15 cellular contexts compared by ENCODE assay signal in the genomic region with DNA sequence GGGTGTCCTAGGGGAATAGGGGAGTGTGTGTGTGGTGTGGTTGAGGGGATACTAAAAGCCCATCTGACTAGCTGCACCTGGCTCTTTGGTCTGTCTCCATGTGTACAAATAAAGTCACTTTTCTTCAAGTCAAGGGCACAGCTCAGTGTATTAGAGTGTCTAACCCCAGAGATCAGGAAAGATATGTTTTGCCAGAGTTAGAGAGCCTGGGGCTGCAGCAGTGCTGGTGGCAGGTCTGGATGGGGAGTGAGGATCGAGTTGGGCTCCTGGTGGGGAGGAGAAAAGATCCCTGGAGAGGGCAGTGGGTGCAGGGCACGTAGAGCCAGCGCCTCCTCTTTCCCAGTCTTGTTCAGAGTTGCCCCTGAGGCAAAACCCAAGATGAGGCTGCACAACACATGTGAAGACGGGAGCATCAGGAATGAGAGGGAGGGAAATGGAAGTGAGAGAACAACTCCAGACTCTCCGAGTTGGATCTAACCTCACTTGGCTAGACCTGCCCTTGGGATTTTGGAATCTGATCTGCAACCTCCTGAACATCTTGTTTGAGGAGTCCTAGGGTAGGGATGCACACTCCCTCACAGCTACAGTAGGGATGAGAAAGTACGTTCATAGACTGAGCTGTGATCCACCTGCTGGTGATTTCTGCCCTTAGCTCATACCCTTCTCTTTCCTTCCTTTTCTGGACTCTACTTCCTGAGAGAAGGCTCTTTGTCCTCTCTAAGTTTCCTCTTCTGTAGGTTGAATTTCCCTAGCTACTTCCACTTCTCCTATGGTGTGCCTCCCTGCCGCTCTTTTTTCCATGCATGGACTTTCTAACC.
DNase-seq lines count a peak whose midpoint lies in the region; ATAC-seq and TF ChIP-seq lines count a peak whose summit lies in the region.
"Had no signal": no experiment of that assay in that cellular context is flagged by ENCODE, and none has a peak within 500 bp of the region (broad histone marks: within the 10 kb centered on the region; RNA-seq: fewer than 3 reads in every experiment).

No MANE protein-coding gene starts in this region.

- no TSS peak for BruUV-seq in MCF 10A (replicated peaks; lab: Mats Ljungman, UMichigan)

- ATAC-seq in RWPE2 (ENCODE audit: low read depth) (peak; percentile 40; the same call in 1 of the 3 replicates), GM18868 (IDR thresholded peaks at IDR 0.05; ENCODE audit: unreplicated experiment) (no peak)

- H3K4me3 Mint-ChIP-seq in MCF 10A (ENCODE audit: unreplicated experiment) = no peak overlapping the region

- H3K9me3 Mint-ChIP-seq in MCF 10A (ENCODE audit: unreplicated experiment) = no peaks in the 10 kb centered on the region

- TF ChIP-seq POLR2A in breast epithelium (IDR thresholded peaks at IDR 0.05) = no peak

- TF ChIP-seq CTCF in breast epithelium (IDR thresholded peaks at IDR 0.05) = peak in 2 of 3 donors; percentile 14 to 16
- no peak for TF ChIP-seq CTCF in MCF 10A (IDR thresholded peaks at IDR 0.05; ENCODE audit: unreplicated experiment)
- no peak for TF ChIP-seq CTCF in RWPE2 (IDR thresholded peaks at IDR 0.05; ENCODE audit: poor library complexity, severe bottlenecking)
- TF ChIP-seq CTCF in foreskin fibroblast (IDR thresholded peaks at IDR 0.05; ENCODE audit: low read depth, low read length) = peak; percentile 24

- H3K4me1 ChIP-seq in breast epithelium = no peaks in the 10 kb centered on the region
- H3K4me1 ChIP-seq in RWPE2 (ENCODE audit: insufficient read depth, poor library complexity, severe bottlenecking) = peaks cover 8% of the 10 kb centered on the region
- H3K4me1 ChIP-seq: ascending aorta had no signal

- H3K4me1 Mint-ChIP-seq in MCF 10A (ENCODE audit: insufficient read depth, unreplicated experiment) = peaks cover 5% of the 10 kb centered on the region

- no peak overlapping the region for H3K27ac ChIP-seq in breast epithelium
- no peak overlapping the region for H3K27ac ChIP-seq in RWPE2 (ENCODE audit: poor library complexity, severe bottlenecking)
- H3K27ac ChIP-seq in temporal lobe (ENCODE audit: low read depth, low read length) = peak overlapping the region; percentile 0
- H3K27ac ChIP-seq: ascending aorta, tibial nerve had no signal

- no peak overlapping the region for H3K4me3 ChIP-seq in breast epithelium
- H3K4me3 ChIP-seq in RWPE2 (ENCODE audit: severe bottlenecking) = no peak overlapping the region
- H3K4me3 ChIP-seq in foreskin fibroblast (ENCODE audit: low read depth in 1 of 2, low read length in 2 of 2) = no peak overlapping the region
- H3K4me3 ChIP-seq: ascending aorta, HAP-1, tibial nerve had no signal

- H3K36me3 ChIP-seq in breast epithelium (no peaks in the 10 kb centered on the region), RWPE2 (ENCODE audit: low read depth) (no peaks in the 10 kb centered on the region)
- H3K36me3 ChIP-seq: ascending aorta, HAP-1, tibial nerve had no signal

- H3K27me3 ChIP-seq in breast epithelium = no peaks in the 10 kb centered on the region
- H3K27me3 ChIP-seq in RWPE2 (ENCODE audit: insufficient read depth, poor library complexity, severe bottlenecking) = no peaks in the 10 kb centered on the region
- H3K27me3 ChIP-seq: ascending aorta, tibial nerve had no signal

- H3K27me3 Mint-ChIP-seq in MCF 10A (ENCODE audit: insufficient read depth, unreplicated experiment) = no peaks in the 10 kb centered on the region

- intact Hi-C loops in breast epithelium (cut with DNase I; ENCODE audit: low total_unique reads) (no loop called here), MCF 10A (cut with micrococcal nuclease) (loop anchor here (5.0 kb wide), 1 partner anchor 310 kb away; the partner anchor contains the start of gene ZSWIM6)

- no peaks in the 10 kb centered on the region for H3K36me3 Mint-ChIP-seq in MCF 10A (ENCODE audit: insufficient read depth, unreplicated experiment)

- DNase-seq in breast epithelium (ENCODE audit: low spot score in 2 of 2) (no peak), MCF 10A (ENCODE audit: unreplicated experiment) (no peak), RWPE2 (ENCODE audit: low spot score) (no peak), foreskin fibroblast (peak in 1 of 2 donors; percentile 29), RKO (ENCODE audit: low spot score) (no peak)
- DNase-seq in stimulated activated naive CD4-positive, alpha-beta T cell treated with Interleukin-2 at 50 U/mL for 16 hours (lab: John Stamatoyannopoulos, UW) = no peak
- DNase-seq: activated T-cell treated with anti-CD3 and anti-CD28 coated beads, Interleukin-2, amount 50 U/mL, for 1 hour; Kasumi-1; NCI-H2171 treated with DMSO at 0.1 percent for 48 hours; SHP77 treated with DMSO at 0.1 percent for 48 hours had no signal

- POLR2A ChIA-PET in MCF 10A (lab: Yijun Ruan, JAX) = no interaction called here

- CTCF ChIA-PET in MCF 10A (lab: Yijun Ruan, JAX) = interaction anchor here (1.0 to 1.2 kb wide), 2 partner anchors 17 to 586 kb away, joined by 4 to 5 read pairs; no protein-coding TSS in a partner anchor

- H3K9me3 ChIP-seq in breast epithelium = no peaks in the 10 kb centered on the region
- no peaks in the 10 kb centered on the region for H3K9me3 ChIP-seq in RWPE2 (ENCODE audit: severe bottlenecking)
- H3K9me3 ChIP-seq: ascending aorta, tibial nerve had no signal

- no peak overlapping the region for H3K27ac Mint-ChIP-seq in MCF 10A (ENCODE audit: low read depth, unreplicated experiment)

Comparison
In these comparisons a context has a peak if more than half of its experiments do, and no peak if none do; other contexts are left out.
1. CTCF ChIP-seq: peak in breast epithelium (2 of 3) and foreskin fibroblast (single experiment); none in MCF 10A (single experiment) and RWPE2 (single experiment).